16 cellular contexts compared by ENCODE assay signal in genomic region chr7:50208335-50208982, GRCh38.
A peak's percentile ranks its signal among the peaks of the same experiment; 100 is the strongest.
DNase-seq lines count a peak whose midpoint lies in the region; TF ChIP-seq lines count a peak whose summit lies in the region.
"Had no signal": no experiment of that assay in that cellular context is flagged by ENCODE, and none has a peak within 500 bp of the region (broad histone marks: within the 10 kb centered on the region; RNA-seq: fewer than 3 reads in every experiment).

No MANE protein-coding gene starts in this region.

- H3K4me3 ChIP-seq in CD4-positive, alpha-beta memory T cell (ENCODE audit: low read length in 2 of 2), result no peak overlapping the region
- H3K4me3 ChIP-seq in esophagus muscularis mucosa (no peak overlapping the region), ascending aorta (no peak overlapping the region)
- H3K4me3 ChIP-seq: A549, Peyer's patch, vagina had no signal

- H3K4me1 Mint-ChIP-seq in activated CD4-positive, alpha-beta T cell treated with anti-CD3 and anti-CD28 coated beads, Interleukin-2, amount 10 ng/mL, durations not matched to agents 24 days and 14 days, result peaks cover 91% of the 10 kb centered on the region
- H3K4me1 Mint-ChIP-seq in CD4-positive, alpha-beta memory T cell, result peaks cover 79 to 100% (median 89%) of the 10 kb centered on the region in 4 donors
- peaks cover 95% of the 10 kb centered on the region for H3K4me1 Mint-ChIP-seq in activated CD4-positive, alpha-beta memory T cell treated with anti-CD3 and anti-CD28 coated beads for 36 hours (ENCODE audit: low read depth)
- H3K4me1 Mint-ChIP-seq: brain had no signal

- H3K9me3 ChIP-seq in CD4-positive, alpha-beta memory T cell (ENCODE audit: control insufficient read depth in 1 of 2, low read length in 2 of 2), result no peaks in the 10 kb centered on the region
- H3K9me3 ChIP-seq in esophagus muscularis mucosa (no peaks in the 10 kb centered on the region), ascending aorta (no peaks in the 10 kb centered on the region)
- H3K9me3 ChIP-seq: A549, Peyer's patch, vagina had no signal

- POLR2A ChIA-PET in CD4-positive, alpha-beta memory T cell (lab: Charles Lee; ENCODE audit: partially characterized antibody), result interaction anchor here (1.0 to 22.0 kb wide), 9 partner anchors 18 to 186 kb away, joined by 3 to 675 read pairs (median 38); partner anchors contain the start of gene IKZF1
- POLR2A ChIA-PET in activated CD4-positive, alpha-beta memory T cell treated with anti-CD3 and anti-CD28 coated beads for 36 hours (lab: Charles Lee), result interaction anchor here (1.4 to 3.9 kb wide), 4 partner anchors 96 to 106 kb away, joined by 3 to 34 read pairs (median 8); partner anchors contain the start of gene IKZF1

- peaks cover 97% of the 10 kb centered on the region for H3K4me1 ChIP-seq in CD4-positive, alpha-beta memory T cell (ENCODE audit: insufficient read depth, low read length)
- no peaks in the 10 kb centered on the region for H3K4me1 ChIP-seq in esophagus muscularis mucosa
- no peaks in the 10 kb centered on the region for H3K4me1 ChIP-seq in ascending aorta
- H3K4me1 ChIP-seq: A549, vagina had no signal

- H3K27me3 Mint-ChIP-seq in activated CD4-positive, alpha-beta T cell treated with anti-CD3 and anti-CD28 coated beads, Interleukin-2, amount 10 ng/mL, durations not matched to agents 24 days and 14 days, result no peaks in the 10 kb centered on the region
- H3K27me3 Mint-ChIP-seq in CD4-positive, alpha-beta memory T cell, result no peaks in the 10 kb centered on the region
- H3K27me3 Mint-ChIP-seq in activated CD4-positive, alpha-beta memory T cell treated with anti-CD3 and anti-CD28 coated beads for 36 hours, result no peaks in the 10 kb centered on the region

- no peak for TF ChIP-seq POLR2A in esophagus muscularis mucosa (IDR thresholded peaks at IDR 0.05; ENCODE audit: low read depth)

- TF ChIP-seq CTCF in esophagus muscularis mucosa (IDR thresholded peaks at IDR 0.05) (no peak), ascending aorta (IDR thresholded peaks at IDR 0.05) (no peak)

- no peaks in the 10 kb centered on the region for H3K36me3 ChIP-seq in CD4-positive, alpha-beta memory T cell (ENCODE audit: insufficient read depth, low read length)
- H3K36me3 ChIP-seq in esophagus muscularis mucosa (no peaks in the 10 kb centered on the region), ascending aorta (no peaks in the 10 kb centered on the region)
- H3K36me3 ChIP-seq: Peyer's patch, vagina had no signal

- CTCF ChIA-PET in CD4-positive, alpha-beta memory T cell (lab: Charles Lee; ENCODE audit: partially characterized antibody), result interaction anchor here (4.5 to 16.0 kb wide), 5 partner anchors 61 to 208 kb away, joined by 51 to 424 read pairs (median 173); partner anchors contain the start of gene IKZF1
- CTCF ChIA-PET in activated CD4-positive, alpha-beta memory T cell treated with anti-CD3 and anti-CD28 coated beads for 36 hours (lab: Charles Lee), result interaction anchor here (1.3 to 8.2 kb wide), 6 partner anchors 19 to 209 kb away, joined by 5 to 159 read pairs (median 86); partner anchors contain the start of gene IKZF1

- 84% methylated on average over 5 of the region's 5 CpGs for WGBS in esophagus muscularis mucosa

- intact Hi-C loops in activated CD4-positive, alpha-beta T cell treated with anti-CD3 and anti-CD28 coated beads, Interleukin-2, amount 10 ng/mL, durations not matched to agents 24 days and 14 days (cut with micrococcal nuclease), result loop anchor here (10.0 kb wide), 1 partner anchor 456 kb away; no protein-coding TSS in a partner anchor
- intact Hi-C loops in CD4-positive, alpha-beta memory T cell (cut with micrococcal nuclease), result loop anchor here (5.0 kb wide), 1 partner anchor 424 kb away; no protein-coding TSS in a partner anchor
- intact Hi-C loops in activated CD4-positive, alpha-beta memory T cell treated with anti-CD3 and anti-CD28 coated beads for 36 hours (cut with micrococcal nuclease), result loop anchor here (5.0 kb wide), 3 partner anchors 116 to 914 kb away; partner anchors contain the start of gene ZPBP
- intact Hi-C loops in esophagus muscularis mucosa (cut with DNase I) (loop anchor here (10.0 kb wide), 1 partner anchor 206 kb away; no protein-coding TSS in a partner anchor), ascending aorta (cut with DNase I) (no loop called here)

- H3K9me3 Mint-ChIP-seq in activated CD4-positive, alpha-beta T cell treated with anti-CD3 and anti-CD28 coated beads, Interleukin-2, amount 10 ng/mL, durations not matched to agents 24 days and 14 days, result no peaks in the 10 kb centered on the region
- peaks cover 0 to 2% (median 0%) of the 10 kb centered on the region in 8 donors for H3K9me3 Mint-ChIP-seq in CD4-positive, alpha-beta memory T cell
- H3K9me3 Mint-ChIP-seq in activated CD4-positive, alpha-beta memory T cell treated with anti-CD3 and anti-CD28 coated beads for 36 hours, result no peaks in the 10 kb centered on the region
- H3K9me3 Mint-ChIP-seq: brain had no signal

- peak overlapping the region; percentile 95 for H3K27ac Mint-ChIP-seq in activated CD4-positive, alpha-beta T cell treated with anti-CD3 and anti-CD28 coated beads, Interleukin-2, amount 10 ng/mL, durations not matched to agents 24 days and 14 days
- H3K27ac Mint-ChIP-seq in CD4-positive, alpha-beta memory T cell, result peak overlapping the region; percentile 11 to 97 (median 90)
- H3K27ac Mint-ChIP-seq in activated CD4-positive, alpha-beta memory T cell treated with anti-CD3 and anti-CD28 coated beads for 36 hours, result peak overlapping the region; percentile 86
- H3K27ac Mint-ChIP-seq: brain had no signal

- H3K4me3 Mint-ChIP-seq in activated CD4-positive, alpha-beta T cell treated with anti-CD3 and anti-CD28 coated beads, Interleukin-2, amount 10 ng/mL, durations not matched to agents 24 days and 14 days, result peak overlapping the region; percentile 69
- peak overlapping the region in 6 of 8 donors; percentile 12 to 57 (median 44) for H3K4me3 Mint-ChIP-seq in CD4-positive, alpha-beta memory T cell
- H3K4me3 Mint-ChIP-seq in activated CD4-positive, alpha-beta memory T cell treated with anti-CD3 and anti-CD28 coated beads for 36 hours, result peak overlapping the region; percentile 16
- H3K4me3 Mint-ChIP-seq: brain had no signal

- H3K27me3 ChIP-seq in CD4-positive, alpha-beta memory T cell (ENCODE audit: insufficient read depth, low read length), result no peaks in the 10 kb centered on the region
- H3K27me3 ChIP-seq in esophagus muscularis mucosa, result peaks cover 0 to 35% (median 0%) of the 10 kb centered on the region in 4 donors
- no peaks in the 10 kb centered on the region for H3K27me3 ChIP-seq in ascending aorta
- H3K27me3 ChIP-seq: Peyer's patch, vagina had no signal

- DNase-seq in activated CD4-positive, alpha-beta T cell treated with anti-CD3 and anti-CD28 coated beads, Interleukin-2, amount 10 ng/mL, durations not matched to agents 24 days and 14 days, result peak; percentile 71
- no peak for DNase-seq in activated CD4-positive, alpha-beta T cell treated with anti-CD3 and anti-CD28 coated beads, Interleukin-2, amount 50 U/mL, for 1 hour
- DNase-seq in CD4-positive, alpha-beta memory T cell, result no peak
- peak; percentile 74 for DNase-seq in activated CD4-positive, alpha-beta memory T cell treated with anti-CD3 and anti-CD28 coated beads for 36 hours
- DNase-seq in esophagus muscularis mucosa (ENCODE audit: extremely low spot score) (peak; percentile 82), NCI-H345 treated with DMSO at 0.1 percent for 48 hours (lab: John Stamatoyannopoulos, UW; ENCODE audit: unreplicated experiment) (no peak), ascending aorta (ENCODE audit: low spot score in 2 of 2) (no peak)
- no peak for DNase-seq in NK-92 treated with Interleukin-12 subunit alpha and Interleukin-12 subunit beta, amount 100 ng/mL, for 24 hours (lab: John Stamatoyannopoulos, UW)
- DNase-seq: IMR-90, NCI-H1092, NCI-H748 treated with DMSO at 0.1 percent for 48 hours, Peyer's patch, small intestine had no signal

- no peak for TF ChIP-seq EP300 in esophagus muscularis mucosa (IDR thresholded peaks at IDR 0.05)

- H3K27ac ChIP-seq in CD4-positive, alpha-beta memory T cell (ENCODE audit: low read depth, low read length), result no peak overlapping the region
- H3K27ac ChIP-seq in esophagus muscularis mucosa (replicated peaks in 1 of 4) (no peak overlapping the region), ascending aorta (no peak overlapping the region)
- H3K27ac ChIP-seq: A549, Peyer's patch, vagina had no signal

- peaks cover 4% of the 10 kb centered on the region for H3K36me3 Mint-ChIP-seq in activated CD4-positive, alpha-beta T cell treated with anti-CD3 and anti-CD28 coated beads, Interleukin-2, amount 10 ng/mL, durations not matched to agents 24 days and 14 days (ENCODE audit: low read depth)
- no peaks in the 10 kb centered on the region for H3K36me3 Mint-ChIP-seq in CD4-positive, alpha-beta memory T cell
- no peaks in the 10 kb centered on the region for H3K36me3 Mint-ChIP-seq in activated CD4-positive, alpha-beta memory T cell treated with anti-CD3 and anti-CD28 coated beads for 36 hours
- H3K36me3 Mint-ChIP-seq: brain had no signal

Comparison
In these comparisons a context has a peak if more than half of its experiments do, and no peak if none do; other contexts are left out.
1. DNase-seq: peak in activated CD4-positive, alpha-beta T cell treated with anti-CD3 and anti-CD28 coated beads, Interleukin-2, amount 10 ng/mL, durations not matched to agents 24 days and 14 days (single experiment), activated CD4-positive, alpha-beta memory T cell treated with anti-CD3 and anti-CD28 coated beads for 36 hours (single experiment) and esophagus muscularis mucosa (single experiment); none in activated CD4-positive, alpha-beta T cell treated with anti-CD3 and anti-CD28 coated beads, Interleukin-2, amount 50 U/mL, for 1 hour (single experiment), CD4-positive, alpha-beta memory T cell (0 of 5), NCI-H345 treated with DMSO at 0.1 percent for 48 hours (single experiment), NK-92 treated with Interleukin-12 subunit alpha and Interleukin-12 subunit beta, amount 100 ng/mL, for 24 hours (single experiment) and ascending aorta (0 of 2).
2. H3K4me3 Mint-ChIP-seq: peak in every context shown above with its lines; median percentile 69 in activated CD4-positive, alpha-beta T cell treated with anti-CD3 and anti-CD28 coated beads, Interleukin-2, amount 10 ng/mL, durations not matched to agents 24 days and 14 days; 44 in CD4-positive, alpha-beta memory T cell; 16 in activated CD4-positive, alpha-beta memory T cell treated with anti-CD3 and anti-CD28 coated beads for 36 hours.
3. Peak in every context shown above with its lines, with median percentiles within 50 percentile points of each other: H3K27ac Mint-ChIP-seq.